In genomic region chr2:231955758-231956472, GRCh38 we compare ENCODE assay signal across 32 cellular contexts. TPM values are rescaled to one million over a fixed set of nuclear protein-coding genes. Genes with fewer than 3 reads are reported as not detected.
DNase-seq lines count a peak whose midpoint lies in the region; ATAC-seq, FAIRE-seq and TF ChIP-seq lines count a peak whose summit lies in the region.
"Had no signal": no experiment of that assay in that cellular context is flagged by ENCODE, and none has a peak within 500 bp of the region (broad histone marks: within the 10 kb centered on the region; RNA-seq: fewer than 3 reads in every experiment).

No MANE protein-coding gene starts in this region.

- TF ChIP-seq EP300 in HepG2 (IDR thresholded peaks at IDR 0.05; ENCODE audit: low read depth in 2 of 2, low read length in 2 of 2): no peak
- TF ChIP-seq EP300 in HepG2 (CRISPR knock-in tag; IDR thresholded peaks at IDR 0.05; ENCODE audit: borderline replicate concordance): no peak

- no TSS peak for BruUV-seq in HepG2 (replicated peaks; lab: Mats Ljungman, UMichigan)

- no peak overlapping the region for H3K9ac ChIP-seq in HepG2 (ENCODE audit: insufficient read depth, low read depth, low read length)

- H3K36me3 Mint-ChIP-seq in activated CD4-positive, alpha-beta T cell treated with anti-CD3 and anti-CD28 coated beads for 36 hours (ENCODE audit: low read depth): peaks cover 3% of the 10 kb centered on the region
- H3K36me3 Mint-ChIP-seq in activated CD4-positive, alpha-beta T cell treated with anti-CD3 and anti-CD28 coated beads, Interleukin-2, amount 10 ng/mL, durations not matched to agents 7 days and 5 days (ENCODE audit: low read depth): peaks cover 2% of the 10 kb centered on the region
- no peaks in the 10 kb centered on the region for H3K36me3 Mint-ChIP-seq in stimulated activated effector memory CD8-positive, alpha-beta T cell treated with anti-CD3 and anti-CD28 coated beads, Interleukin-12 subunit alpha, Interleukin-12 subunit beta, amount 100 ng/mL, for 72 hours
- H3K36me3 Mint-ChIP-seq: CD8-positive, alpha-beta T cell had no signal

- CTCF ChIA-PET in activated CD4-positive, alpha-beta T cell treated with anti-CD3 and anti-CD28 coated beads for 36 hours (lab: Charles Lee): no interaction called here
- CTCF ChIA-PET in activated CD4-positive, alpha-beta T cell treated with anti-CD3 and anti-CD28 coated beads, Interleukin-2, amount 10 ng/mL, durations not matched to agents 7 days and 5 days (lab: Charles Lee): interaction anchor here (0.6 to 1.3 kb wide), 2 partner anchors 18 to 212 kb away, joined by 3 read pairs; no protein-coding TSS in a partner anchor
- CTCF ChIA-PET in HepG2 (lab: Yijun Ruan, JAX; ENCODE audit: low intra/inter-chr PET ratio, low total read pairs): no interaction called here

- intact Hi-C loops in activated CD4-positive, alpha-beta T cell treated with anti-CD3 and anti-CD28 coated beads for 36 hours (cut with DNase I, micrococcal nuclease): loop anchor here in 1 of 2 experiments (5.0 kb wide), 1 partner anchor 489 kb away; no protein-coding TSS in a partner anchor
- intact Hi-C loops in HepG2 (cut with micrococcal nuclease; ENCODE audit: unreplicated experiment): no loop called here

- no peak overlapping the region for H2AFZ ChIP-seq in HepG2 (ENCODE audit: low read length)

- peaks cover 37% of the 10 kb centered on the region for H3K4me1 ChIP-seq in HepG2 (ENCODE audit: insufficient read depth, low read length)

- no peak for DNase-seq in activated CD4-positive, alpha-beta T cell treated with anti-CD3 and anti-CD28 coated beads for 36 hours
- DNase-seq in activated CD4-positive, alpha-beta T cell treated with anti-CD3 and anti-CD28 coated beads, Interleukin-2, amount 10 ng/mL, durations not matched to agents 7 days and 5 days: no peak
- DNase-seq in bronchial epithelial cell (ENCODE audit: low read depth) (peak; percentile 7), HepG2 (ENCODE audit: low spot score) (peak; percentile 27), NCI-H2107 treated with DMSO at 0.1 percent for 48 hours (lab: John Stamatoyannopoulos, UW; ENCODE audit: unreplicated experiment) (no peak), medulla oblongata (ENCODE audit: extremely low spot score) (no peak)
- DNase-seq in stimulated activated effector memory CD8-positive, alpha-beta T cell treated with anti-CD3 and anti-CD28 coated beads, Interleukin-12 subunit alpha, Interleukin-12 subunit beta, amount 100 ng/mL, for 72 hours (ENCODE audit: low spot score in 2 of 2): no peak
- DNase-seq: CD8-positive, alpha-beta T cell; DMS 273 treated with DMSO at 0.1 percent for 48 hours; DMS79; EL; GDM1; HCEC 1CT; MV-4-11; NCI-H1105; NCI-H146; NCI-H1930; NCI-H2107; NCI-H526 treated with DMSO at 0.1 percent for 48 hours; Right ventricle myocardium superior; RPMI8226 had no signal

- H3K4me2 ChIP-seq in HepG2 (ENCODE audit: low read depth, low read length): no peak overlapping the region

- no peaks in the 10 kb centered on the region for H3K9me3 Mint-ChIP-seq in activated CD4-positive, alpha-beta T cell treated with anti-CD3 and anti-CD28 coated beads for 36 hours (ENCODE audit: low read depth)
- H3K9me3 Mint-ChIP-seq in activated CD4-positive, alpha-beta T cell treated with anti-CD3 and anti-CD28 coated beads, Interleukin-2, amount 10 ng/mL, durations not matched to agents 7 days and 5 days: peaks cover 2% of the 10 kb centered on the region
- H3K9me3 Mint-ChIP-seq in stimulated activated effector memory CD8-positive, alpha-beta T cell treated with anti-CD3 and anti-CD28 coated beads, Interleukin-12 subunit alpha, Interleukin-12 subunit beta, amount 100 ng/mL, for 72 hours: no peaks in the 10 kb centered on the region
- H3K9me3 Mint-ChIP-seq: CD8-positive, alpha-beta T cell had no signal

- TF ChIP-seq POLR2A in HepG2 (IDR thresholded peaks at IDR 0.05; ENCODE audit: insufficient read depth in 1 of 2, low read depth in 2 of 2, low read length in 2 of 2): no peak

- H3K36me3 ChIP-seq in bronchial epithelial cell (ENCODE audit: control insufficient read depth, insufficient read depth, low read length): no peaks in the 10 kb centered on the region
- no peaks in the 10 kb centered on the region for H3K36me3 ChIP-seq in HepG2 (replicated peaks in 1 of 2; ENCODE audit: control insufficient read depth in 1 of 2, insufficient read depth in 2 of 2, low read length in 2 of 2)
- H3K36me3 ChIP-seq: SJSA1 had no signal

- H3K4me1 Mint-ChIP-seq in activated CD4-positive, alpha-beta T cell treated with anti-CD3 and anti-CD28 coated beads for 36 hours: peaks cover 3% of the 10 kb centered on the region
- peaks cover 6% of the 10 kb centered on the region for H3K4me1 Mint-ChIP-seq in activated CD4-positive, alpha-beta T cell treated with anti-CD3 and anti-CD28 coated beads, Interleukin-2, amount 10 ng/mL, durations not matched to agents 7 days and 5 days
- H3K4me1 Mint-ChIP-seq in stimulated activated effector memory CD8-positive, alpha-beta T cell treated with anti-CD3 and anti-CD28 coated beads, Interleukin-12 subunit alpha, Interleukin-12 subunit beta, amount 100 ng/mL, for 72 hours: peaks cover 4% of the 10 kb centered on the region

- WGBS in HepG2 (ENCODE audit: low lambda C conversion rate): 73% methylated on average over 8 of the region's 8 CpGs

- no peaks in the 10 kb centered on the region for H4K20me1 ChIP-seq in HepG2 (ENCODE audit: insufficient read depth, low read length)

- H3K27ac ChIP-seq in HepG2 (ENCODE audit: extremely low read length, insufficient read depth, low read length): no peak overlapping the region
- H3K27ac ChIP-seq: 22Rv1, C4-2B, SJSA1 had no signal

- no peak for FAIRE-seq in bronchial epithelial cell (lab: Jason Lieb, UNC)
- no peak for FAIRE-seq in HepG2 (lab: Jason Lieb, UNC)
- FAIRE-seq: GM12878, H1 had no signal

- H3K4me3 Mint-ChIP-seq in activated CD4-positive, alpha-beta T cell treated with anti-CD3 and anti-CD28 coated beads for 36 hours: no peak overlapping the region
- no peak overlapping the region for H3K4me3 Mint-ChIP-seq in activated CD4-positive, alpha-beta T cell treated with anti-CD3 and anti-CD28 coated beads, Interleukin-2, amount 10 ng/mL, durations not matched to agents 7 days and 5 days
- no peak overlapping the region for H3K4me3 Mint-ChIP-seq in stimulated activated effector memory CD8-positive, alpha-beta T cell treated with anti-CD3 and anti-CD28 coated beads, Interleukin-12 subunit alpha, Interleukin-12 subunit beta, amount 100 ng/mL, for 72 hours
- H3K4me3 Mint-ChIP-seq: B cell; CD8-positive, alpha-beta T cell had no signal

- POLR2A ChIA-PET in activated CD4-positive, alpha-beta T cell treated with anti-CD3 and anti-CD28 coated beads for 36 hours (lab: Charles Lee): no interaction called here
- POLR2A ChIA-PET in activated CD4-positive, alpha-beta T cell treated with anti-CD3 and anti-CD28 coated beads, Interleukin-2, amount 10 ng/mL, durations not matched to agents 7 days and 5 days (lab: Charles Lee): interaction anchor here (0.6 kb wide), 1 partner anchor 60 kb away, joined by 4 read pairs; no protein-coding TSS in a partner anchor
- POLR2A ChIA-PET in HepG2 (lab: Yijun Ruan, JAX): no interaction called here

- TF ChIP-seq RAD21 in HepG2 (CRISPR knock-in tag; IDR thresholded peaks at IDR 0.05): no peak

- H3K27me3 ChIP-seq in bronchial epithelial cell (ENCODE audit: control insufficient read depth, insufficient read depth, low read length): no peaks in the 10 kb centered on the region
- H3K27me3 ChIP-seq in HepG2 (ENCODE audit: control insufficient read depth in 1 of 2, insufficient read depth in 2 of 2, low read length in 2 of 2): 0 out of 5 replicates have a peak, but pooled peaks cover 0 to 4% of the 10 kb centered on the region in 2 experiments
- H3K27me3 ChIP-seq: SJSA1 had no signal

- no peak overlapping the region for H3K27ac Mint-ChIP-seq in activated CD4-positive, alpha-beta T cell treated with anti-CD3 and anti-CD28 coated beads for 36 hours
- H3K27ac Mint-ChIP-seq in activated CD4-positive, alpha-beta T cell treated with anti-CD3 and anti-CD28 coated beads, Interleukin-2, amount 10 ng/mL, durations not matched to agents 7 days and 5 days: no peak overlapping the region
- no peak overlapping the region for H3K27ac Mint-ChIP-seq in stimulated activated effector memory CD8-positive, alpha-beta T cell treated with anti-CD3 and anti-CD28 coated beads, Interleukin-12 subunit alpha, Interleukin-12 subunit beta, amount 100 ng/mL, for 72 hours
- H3K27ac Mint-ChIP-seq: B cell; CD8-positive, alpha-beta T cell had no signal

- ATAC-seq in activated CD4-positive, alpha-beta T cell treated with anti-CD3 and anti-CD28 coated beads for 36 hours: peak; percentile 30
- no peak for ATAC-seq in HepG2
- peak; percentile 67 for ATAC-seq in stimulated activated effector memory CD8-positive, alpha-beta T cell treated with anti-CD3 and anti-CD28 coated beads, Interleukin-12 subunit alpha, Interleukin-12 subunit beta, amount 100 ng/mL, for 72 hours
- no peak for ATAC-seq in HG02763 (IDR thresholded peaks at IDR 0.05; ENCODE audit: unreplicated experiment)
- ATAC-seq: CD8-positive, alpha-beta T cell; GM12878 had no signal

- H3K4me3 ChIP-seq in bronchial epithelial cell (ENCODE audit: low read depth, low read length) (no peak overlapping the region), HepG2 (replicated peaks in 1 of 3; ENCODE audit: insufficient read depth in 1 of 3, low read depth in 2 of 3, low read length in 3 of 3) (no peak overlapping the region)
- H3K4me3 ChIP-seq: GM12878, SJSA1 had no signal

- TF ChIP-seq CTCF in bronchial epithelial cell (IDR thresholded peaks at IDR 0.05; ENCODE audit: insufficient read depth, low read length, severe bottlenecking) (no peak), HepG2 (CRISPR knock-in tag; IDR thresholded peaks at IDR 0.05) (no peak)

- H3K79me2 ChIP-seq in HepG2 (ENCODE audit: insufficient read depth, low read length): no peaks in the 10 kb centered on the region

- H3K9me3 ChIP-seq in HepG2 (ENCODE audit: low read length): no peaks in the 10 kb centered on the region
- H3K9me3 ChIP-seq: SJSA1 had no signal

- in situ Hi-C loops in HepG2 (cut with HindIII; ENCODE audit: extremely low pct_ligation_motif_present, low pct_unique_long_range_greater_than_20kb): no loop called here

- H3K27me3 Mint-ChIP-seq in activated CD4-positive, alpha-beta T cell treated with anti-CD3 and anti-CD28 coated beads for 36 hours: peaks cover 8% of the 10 kb centered on the region
- H3K27me3 Mint-ChIP-seq in activated CD4-positive, alpha-beta T cell treated with anti-CD3 and anti-CD28 coated beads, Interleukin-2, amount 10 ng/mL, durations not matched to agents 7 days and 5 days: peaks cover 32% of the 10 kb centered on the region

RNA-seq across cellular contexts. Expression of gene DIS3L2, which starts 5.6 kb away (rescaled TPM):
- total RNA-seq in activated CD4-positive, alpha-beta T cell treated with anti-CD3 and anti-CD28 coated beads for 36 hours: 10 to 100 TPM; 25.6 to 34.5 TPM
- 10 to 100 TPM; 40.2 to 43.4 TPM for total RNA-seq in activated CD4-positive, alpha-beta T cell treated with anti-CD3 and anti-CD28 coated beads, Interleukin-2, amount 10 ng/mL, durations not matched to agents 7 days and 5 days
- total RNA-seq in bronchial epithelial cell (11.8 and 19.7 TPM in 2 replicates), HepG2 (2016; rRNA removed; fragmentation: Illumina TruSeq; extraction: Trizol) (20.3 and 23.9 TPM in 2 replicates)
- total RNA-seq in HepG2 (2016; cell fraction: cytosol; rRNA removed; fragmentation: Illumina TruSeq; extraction: Trizol; ENCODE audit: low read depth): 27.2 and 32.6 TPM in 2 replicates
- total RNA-seq in HepG2 (2016; cell fraction: insoluble cytoplasmic fraction; rRNA removed; fragmentation: Illumina TruSeq; extraction: Trizol): 16.0 and 21.5 TPM in 2 replicates
- 10.1 and 13.9 TPM in 2 replicates for total RNA-seq in HepG2 (2016; cell fraction: membrane; rRNA removed; fragmentation: Illumina TruSeq; extraction: Trizol)
- total RNA-seq in HepG2 (2016; cell fraction: nucleus; rRNA removed; fragmentation: Illumina TruSeq; extraction: Trizol): 38.8 and 40.6 TPM in 2 replicates
- 7.0 and 9.6 TPM in 2 replicates for polyA plus RNA-seq in HepG2 (2011; rRNA removed)
- polyA plus RNA-seq in HepG2 (2011; cell fraction: cytosol; rRNA removed): 5.5 and 7.5 TPM in 2 replicates
- 45.1 and 57.6 TPM in 2 replicates for polyA plus RNA-seq in HepG2 (2011; cell fraction: nucleus; rRNA removed)
- polyA plus RNA-seq in HepG2 (2012): 10.7 and 11.8 TPM in 2 replicates
- polyA plus RNA-seq in HepG2 (2016; cell fraction: cytosol; fragmentation: Illumina TruSeq; extraction: Trizol; ENCODE audit: low read depth): 3.1 and 3.3 TPM in 2 replicates
- polyA plus RNA-seq in HepG2 (2016; cell fraction: insoluble cytoplasmic fraction; fragmentation: Illumina TruSeq; extraction: Trizol; ENCODE audit: low read depth): 14.0 and 14.3 TPM in 2 replicates
- 4.9 and 5.5 TPM in 2 replicates for polyA plus RNA-seq in HepG2 (2016; cell fraction: membrane; fragmentation: Illumina TruSeq; extraction: Trizol; ENCODE audit: low read depth)
- 35.3 and 36.0 TPM in 2 replicates for polyA plus RNA-seq in HepG2 (2016; cell fraction: nucleus; fragmentation: Illumina TruSeq; extraction: Trizol; ENCODE audit: insufficient read depth, low read depth)
- polyA minus RNA-seq in HepG2 (2011; rRNA and poly(A)+ RNA removed; ENCODE audit: low replicate concordance): 12.0 and 17.6 TPM in 2 replicates
- polyA minus RNA-seq in HepG2 (2011; cell fraction: cytosol; rRNA and poly(A)+ RNA removed): 5.4 and 5.9 TPM in 2 replicates
- polyA minus RNA-seq in HepG2 (2011; cell fraction: nucleus; rRNA and poly(A)+ RNA removed): 53.8 and 56.6 TPM in 2 replicates

RNA-seq across cellular contexts. Expression of gene NPPC, which starts 29.7 kb away (rescaled TPM):
- under 1 TPM; 0.35 to 0.46 TPM for total RNA-seq in activated CD4-positive, alpha-beta T cell treated with anti-CD3 and anti-CD28 coated beads for 36 hours
- not detected for total RNA-seq in activated CD4-positive, alpha-beta T cell treated with anti-CD3 and anti-CD28 coated beads, Interleukin-2, amount 10 ng/mL, durations not matched to agents 7 days and 5 days
- total RNA-seq in bronchial epithelial cell (not detected in 2 replicates), HepG2 (2016; rRNA removed; fragmentation: Illumina TruSeq; extraction: Trizol) (0.11 TPM in 1 of 2 replicates, not detected in the other)
- total RNA-seq in HepG2 (2016; cell fraction: cytosol; rRNA removed; fragmentation: Illumina TruSeq; extraction: Trizol; ENCODE audit: low read depth): not detected in 2 replicates
- total RNA-seq in HepG2 (2016; cell fraction: insoluble cytoplasmic fraction; rRNA removed; fragmentation: Illumina TruSeq; extraction: Trizol): 0.15 TPM in 1 of 2 replicates, not detected in the other
- not detected in 2 replicates for total RNA-seq in HepG2 (2016; cell fraction: membrane; rRNA removed; fragmentation: Illumina TruSeq; extraction: Trizol)
- not detected in 2 replicates for total RNA-seq in HepG2 (2016; cell fraction: nucleus; rRNA removed; fragmentation: Illumina TruSeq; extraction: Trizol)
- not detected in 2 replicates for polyA plus RNA-seq in HepG2 (2011; rRNA removed)
- 0.17 TPM in 1 of 2 replicates, not detected in the other for polyA plus RNA-seq in HepG2 (2011; cell fraction: cytosol; rRNA removed)
- not detected in 2 replicates for polyA plus RNA-seq in HepG2 (2011; cell fraction: nucleus; rRNA removed)
- polyA plus RNA-seq in HepG2 (2012): 0.17 TPM in 1 of 2 replicates, not detected in the other
- not detected in 2 replicates for polyA plus RNA-seq in HepG2 (2016; cell fraction: cytosol; fragmentation: Illumina TruSeq; extraction: Trizol; ENCODE audit: low read depth)
- not detected in 2 replicates for polyA plus RNA-seq in HepG2 (2016; cell fraction: insoluble cytoplasmic fraction; fragmentation: Illumina TruSeq; extraction: Trizol; ENCODE audit: low read depth)
- polyA plus RNA-seq in HepG2 (2016; cell fraction: membrane; fragmentation: Illumina TruSeq; extraction: Trizol; ENCODE audit: low read depth): not detected in 2 replicates
- polyA plus RNA-seq in HepG2 (2016; cell fraction: nucleus; fragmentation: Illumina TruSeq; extraction: Trizol; ENCODE audit: insufficient read depth, low read depth): not detected in 2 replicates
- 0.14 TPM in 1 of 2 replicates, not detected in the other for polyA minus RNA-seq in HepG2 (2011; rRNA and poly(A)+ RNA removed; ENCODE audit: low replicate concordance)
- polyA minus RNA-seq in HepG2 (2011; cell fraction: cytosol; rRNA and poly(A)+ RNA removed): not detected in 2 replicates
- polyA minus RNA-seq in HepG2 (2011; cell fraction: nucleus; rRNA and poly(A)+ RNA removed): not detected in 2 replicates
- total RNA-seq: GM12878, HT-29, LHCN-M2, MCF 10A, NCI-H460, SJSA1 had no signal

Comparison
In these comparisons a context has a peak if more than half of its experiments do, and no peak if none do; other contexts are left out.
1. ATAC-seq: peak in activated CD4-positive, alpha-beta T cell treated with anti-CD3 and anti-CD28 coated beads for 36 hours (single experiment) and stimulated activated effector memory CD8-positive, alpha-beta T cell treated with anti-CD3 and anti-CD28 coated beads, Interleukin-12 subunit alpha, Interleukin-12 subunit beta, amount 100 ng/mL, for 72 hours (single experiment); none in HepG2 (single experiment) and HG02763 (single experiment).
2. DNase-seq: peak in bronchial epithelial cell (single experiment) and HepG2 (single experiment); none in activated CD4-positive, alpha-beta T cell treated with anti-CD3 and anti-CD28 coated beads for 36 hours (single experiment), activated CD4-positive, alpha-beta T cell treated with anti-CD3 and anti-CD28 coated beads, Interleukin-2, amount 10 ng/mL, durations not matched to agents 7 days and 5 days (single experiment), stimulated activated effector memory CD8-positive, alpha-beta T cell treated with anti-CD3 and anti-CD28 coated beads, Interleukin-12 subunit alpha, Interleukin-12 subunit beta, amount 100 ng/mL, for 72 hours (0 of 2), NCI-H2107 treated with DMSO at 0.1 percent for 48 hours (single experiment) and medulla oblongata (single experiment).